Comparison of ENCODE assay signal across 8 cellular contexts in the genomic region with DNA sequence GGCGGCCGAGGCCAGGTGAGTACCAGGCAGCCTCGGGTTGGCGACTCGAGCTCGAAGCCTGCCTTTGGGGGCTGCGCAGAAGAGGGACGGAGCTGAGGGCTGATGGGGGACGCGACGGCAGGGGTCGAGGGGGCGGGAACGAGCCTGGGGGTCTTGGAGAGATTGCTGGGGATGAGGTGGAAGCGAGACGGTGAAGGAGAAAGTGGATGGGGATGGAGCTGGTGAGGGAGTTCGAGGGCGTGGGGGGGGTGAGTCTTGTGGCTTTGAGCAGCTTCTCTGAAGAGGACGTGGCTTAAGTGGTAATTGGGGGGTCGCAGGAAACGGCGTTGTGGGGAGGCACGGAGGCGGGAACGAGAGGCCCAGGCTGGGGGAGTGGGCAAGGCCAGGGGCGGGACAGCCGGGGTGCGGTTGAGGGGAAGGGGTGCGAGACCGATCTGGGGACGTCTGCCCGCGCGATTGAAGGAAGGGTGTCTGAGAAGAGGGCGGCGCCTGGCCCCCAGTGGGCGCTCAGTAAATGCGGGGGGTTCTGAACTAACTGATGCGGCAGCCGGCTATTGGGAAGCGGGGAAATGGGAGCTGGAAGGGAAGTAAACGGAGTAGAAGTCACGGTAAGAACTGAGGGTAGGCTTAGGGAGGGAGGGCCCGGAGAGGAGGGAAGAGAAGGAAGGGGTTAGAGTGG. TPM values are rescaled to one million over a fixed set of nuclear protein-coding genes. Genes with fewer than 3 reads are reported as not detected.
DNase-seq lines count a peak whose midpoint lies in the region; TF ChIP-seq lines count a peak whose summit lies in the region.

No MANE protein-coding gene starts in this region.

- in situ Hi-C loops in astrocyte of the spinal cord (cut with HindIII; ENCODE audit: low sequenced_read_pairs) = no loop called here

- H3K9me3 ChIP-seq in SU-DHL-6 (ENCODE audit: insufficient read depth, low read length) = no peaks in the 10 kb centered on the region

- H2AFZ ChIP-seq in ACC112 (ENCODE audit: low read length, unreplicated experiment) (peak overlapping the region; percentile 59), SU-DHL-6 (ENCODE audit: low read depth, low read length, severe bottlenecking) (no peak overlapping the region)

- H3K9me2 ChIP-seq in SU-DHL-6 (replicated peaks; ENCODE audit: insufficient read depth, low read length) = no peaks in the 10 kb centered on the region

- H3K9ac ChIP-seq in SU-DHL-6 (ENCODE audit: low read length) = peak overlapping the region; percentile 97

- DNase-seq in H7 (no peak), astrocyte of the spinal cord (ENCODE audit: low read depth, low spot score) (peak; percentile 30), islet precursor cell (peak; percentile 67), GM19240 (ENCODE audit: insufficient read length, low spot score) (no peak), SHP77 (lab: John Stamatoyannopoulos, UW) (no peak)
- peak; percentile 38 for DNase-seq in stimulated activated CD4-positive, alpha-beta T cell treated with anti-CD3 and anti-CD28 coated beads, Interleukin-1b, Interleukin-23, amount 100 ng/mL, for 48 hours

- no peaks in the 10 kb centered on the region for H3K27me3 ChIP-seq in ACC112 (ENCODE audit: insufficient read depth, low read length)
- no peaks in the 10 kb centered on the region for H3K27me3 ChIP-seq in H7 (ENCODE audit: control insufficient read depth, insufficient read depth, low read length)
- H3K27me3 ChIP-seq in SU-DHL-6 (ENCODE audit: low read length) = no peaks in the 10 kb centered on the region

- TF ChIP-seq CTCF in SU-DHL-6 (IDR thresholded peaks at IDR 0.05; ENCODE audit: insufficient read depth, low read length, poor library complexity, severe bottlenecking) (no peak), astrocyte of the spinal cord (IDR thresholded peaks at IDR 0.05; ENCODE audit: low read depth, low read length) (no peak)

- H3K4me1 ChIP-seq in ACC112 (ENCODE audit: control insufficient read depth, insufficient read depth, low read length, unreplicated experiment) = peaks cover 33% of the 10 kb centered on the region

- H3K4me2 ChIP-seq in SU-DHL-6 (ENCODE audit: low read depth, low read length, poor library complexity, severe bottlenecking) = peak overlapping the region; percentile 77

- H3K36me3 ChIP-seq in ACC112 (ENCODE audit: insufficient read depth, low read length) (no peaks in the 10 kb centered on the region), H7 (replicated peaks; ENCODE audit: control insufficient read depth, insufficient read depth, low read length) (peaks cover 10% of the 10 kb centered on the region), SU-DHL-6 (ENCODE audit: low read length) (no peaks in the 10 kb centered on the region; the same call in 1 of the 2 replicates)

- H3F3A ChIP-seq in SU-DHL-6 (ENCODE audit: insufficient read depth) = peaks cover 6% of the 10 kb centered on the region; the same call in 1 of the 2 replicates

- H3K27ac ChIP-seq in ACC112 (ENCODE audit: low read depth, low read length) (peak overlapping the region; percentile 58), SU-DHL-6 (ENCODE audit: low read depth, low read length) (peak overlapping the region; percentile 75)

- H3K4me3 ChIP-seq in ACC112 (ENCODE audit: low read depth, low read length) (peak overlapping the region; percentile 96), H7 (ENCODE audit: insufficient read depth, low read depth, low read length) (peak overlapping the region; percentile 76), SU-DHL-6 (ENCODE audit: insufficient read depth, low read length, poor library complexity, severe bottlenecking) (peak overlapping the region; percentile 94), astrocyte of the spinal cord (ENCODE audit: low read depth, low read length) (peak overlapping the region; percentile 94)

- H3K79me2 ChIP-seq in ACC112 (ENCODE audit: control insufficient read depth, insufficient read depth, low read length, unreplicated experiment) (peaks cover 64% of the 10 kb centered on the region), SU-DHL-6 (ENCODE audit: insufficient read depth, low read length) (peaks cover 93% of the 10 kb centered on the region)

- peaks cover 5% of the 10 kb centered on the region; the same call in 1 of the 2 replicates for H4K20me1 ChIP-seq in SU-DHL-6 (ENCODE audit: low read depth, low read length)

RNA-seq across cellular contexts. Expression of gene MYO9B, which starts 0.4 kb away (rescaled TPM):
- 32.9 and 40.8 TPM in 2 replicates for total RNA-seq in H7 (2014; rRNA removed; shearing (Covaris generic))

RNA-seq across cellular contexts. Expression of gene HAUS8, which starts 0.7 kb away (rescaled TPM):
- 10.4 and 15.5 TPM in 2 replicates for total RNA-seq in H7 (2014; rRNA removed; shearing (Covaris generic))

RNA-seq across cellular contexts. Expression of gene CPAMD8, which starts 49.4 kb away (rescaled TPM):
- 4.5 and 5.2 TPM in 2 replicates for total RNA-seq in H7 (2014; rRNA removed; shearing (Covaris generic))

Comparison
In these comparisons a context has a peak if more than half of its experiments do, and no peak if none do; other contexts are left out.
1. DNase-seq: peak in astrocyte of the spinal cord (single experiment), islet precursor cell (single experiment) and stimulated activated CD4-positive, alpha-beta T cell treated with anti-CD3 and anti-CD28 coated beads, Interleukin-1b, Interleukin-23, amount 100 ng/mL, for 48 hours (single experiment); none in H7 (single experiment), GM19240 (single experiment) and SHP77 (0 of 2).
2. Peak in every context shown above with its lines, with median percentiles within 50 percentile points of each other: H3K4me3 ChIP-seq.